22 cellular contexts compared by ENCODE assay signal in genomic region chr9:6711403-6711802, GRCh38. TPM values are rescaled to one million over a fixed set of nuclear protein-coding genes. Genes with fewer than 3 reads are reported as not detected.
A peak's percentile ranks its signal among the peaks of the same experiment; 100 is the strongest.
DNase-seq lines count a peak whose midpoint lies in the region; ATAC-seq, FAIRE-seq and TF ChIP-seq lines count a peak whose summit lies in the region.
"Had no signal": no experiment of that assay in that cellular context is flagged by ENCODE, and none has a peak within 500 bp of the region (broad histone marks: within the 10 kb centered on the region; RNA-seq: fewer than 3 reads in every experiment).

No MANE protein-coding gene starts in this region.

- no peak for TF ChIP-seq EP300 in K562 (IDR thresholded peaks at IDR 0.05; ENCODE audit: low read length)

- intact Hi-C loops in Caco-2 (cut with micrococcal nuclease; ENCODE audit: unreplicated experiment), result no loop called here
- intact Hi-C loops in K562 (cut with micrococcal nuclease), result no loop called here
- intact Hi-C loops in spleen (cut with DNase I; ENCODE audit: low total_unique reads), result no loop called here

- DNase-seq in Caco-2 (no peak), LHCN-M2 (ENCODE audit: low read depth) (peak; percentile 63), K562 (ENCODE audit: extremely low read depth in 1 of 4, low spot score in 3 of 4) (no peak), medulla oblongata (ENCODE audit: extremely low spot score) (peak; percentile 0), spleen (no peak), kidney glomerular epithelial cell (lab: John Stamatoyannopoulos, UW) (no peak), globus pallidus (ENCODE audit: low spot score) (no peak), T1000 (lab: John Stamatoyannopoulos, UW) (no peak)
- DNase-seq: activated naive CD4-positive, alpha-beta T cell treated with anti-CD3 and anti-CD28 coated beads for 36 hours; activated T-cell treated with anti-CD3 and anti-CD28 coated beads, Interleukin-2, amount 50 U/mL, for 4 hours; esophagus squamous epithelium; hippocampal formation; KBM-7; NCI-H187; NCI-H226; NK-92 treated with Interleukin-12 subunit alpha and Interleukin-12 subunit beta, amount 100 ng/mL, for 24 hours; nucleus accumbens; Peyer's patch; trophoblast cell had no signal

- peaks cover 10% of the 10 kb centered on the region for H3K36me3 Mint-ChIP-seq in Caco-2 (ENCODE audit: insufficient read depth, unreplicated experiment)

- POLR2A ChIA-PET in Caco-2 (lab: Charles Lee) (no interaction called here), K562 (lab: Yijun Ruan, JAX) (no interaction called here)

- WGBS in K562 (ENCODE audit: insufficient coverage, low coverage, missing lambda C conversion rate), result 38% methylated on average over 3 of the region's 3 CpGs
- 77 to 85% (median 82%) methylated on average over 3 of the region's 3 CpGs for WGBS in spleen, 5 donors

- TF ChIP-seq RAD21 in K562 (CRISPR knock-in tag; conservative IDR thresholded peaks at IDR 0.05 in 1 of 2, IDR thresholded peaks at IDR 0.05 in 1 of 2), result no peak

- no peaks in the 10 kb centered on the region for H3K36me3 ChIP-seq in Caco-2 (ENCODE audit: control insufficient read depth, insufficient read depth, low read length)
- no peaks in the 10 kb centered on the region for H3K36me3 ChIP-seq in K562 (ENCODE audit: control insufficient read depth, insufficient read depth, low read length)
- no peaks in the 10 kb centered on the region for H3K36me3 ChIP-seq in spleen
- H3K36me3 ChIP-seq: ascending aorta, esophagus squamous epithelium, Peyer's patch had no signal

- no peak for TF ChIP-seq CTCF in Caco-2 (IDR thresholded peaks at IDR 0.05; ENCODE audit: insufficient read depth in 1 of 2, low read depth in 1 of 2, low read length in 1 of 2, severe bottlenecking in 1 of 2, unreplicated experiment in 1 of 2)
- no peak for TF ChIP-seq CTCF in K562 (IDR thresholded peaks at IDR 0.05 in 2 of 3, conservative IDR thresholded peaks at IDR 0.05 in 1 of 3; ENCODE audit: insufficient read depth in 2 of 3, low read depth in 1 of 3, low read length in 3 of 3)
- no peak for TF ChIP-seq CTCF in spleen (IDR thresholded peaks at IDR 0.05 in 8 of 11, conservative IDR thresholded peaks at IDR 0.05 in 3 of 11)

- H3K9ac ChIP-seq in K562 (ENCODE audit: insufficient read depth in 1 of 2, low read depth in 2 of 2, low read length in 2 of 2), result no peak overlapping the region

- H2AFZ ChIP-seq in K562 (ENCODE audit: low read depth, low read length), result no peak overlapping the region

- ATAC-seq in K562, result no peak
- ATAC-seq: activated T-cell treated with anti-CD3 and anti-CD28 coated beads, Interleukin-2, amount 50 U/mL, for 4 hours had no signal

- in situ Hi-C loops in K562 (cut with MboI), result no loop called here

- CTCF ChIA-PET in Caco-2 (lab: Charles Lee), result no interaction called here
- CTCF ChIA-PET in K562 (lab: Yijun Ruan, JAX; ENCODE audit: low intra/inter-chr PET ratio), result no interaction called here

- no peak overlapping the region for H3K27ac ChIP-seq in K562 (ENCODE audit: extremely low read depth, low read depth, low read length)
- no peak overlapping the region for H3K27ac ChIP-seq in spleen
- H3K27ac ChIP-seq: ascending aorta, esophagus squamous epithelium, Peyer's patch had no signal

- no peaks in the 10 kb centered on the region for H3K9me3 Mint-ChIP-seq in Caco-2 (ENCODE audit: unreplicated experiment)
- H3K9me3 Mint-ChIP-seq: activated naive CD4-positive, alpha-beta T cell treated with anti-CD3 and anti-CD28 coated beads for 36 hours had no signal

- no peaks in the 10 kb centered on the region for H3K27me3 Mint-ChIP-seq in Caco-2 (ENCODE audit: insufficient read depth, unreplicated experiment)

- no peak overlapping the region for H3K4me3 Mint-ChIP-seq in Caco-2 (ENCODE audit: unreplicated experiment)
- H3K4me3 Mint-ChIP-seq: activated naive CD4-positive, alpha-beta T cell treated with anti-CD3 and anti-CD28 coated beads for 36 hours; activated T-cell treated with anti-CD3 and anti-CD28 coated beads, Interleukin-2, amount 50 U/mL, for 4 hours had no signal

- H3K4me2 ChIP-seq in K562 (ENCODE audit: insufficient read depth, low read length), result no peak overlapping the region

- H3K4me3 ChIP-seq in Caco-2 (ENCODE audit: low read depth, low read length) (no peak overlapping the region), K562 (no peak overlapping the region), spleen (no peak overlapping the region)
- H3K4me3 ChIP-seq: ascending aorta, esophagus squamous epithelium, lung, Peyer's patch had no signal

- H3K4me1 ChIP-seq in Caco-2 (peaks cover 7% of the 10 kb centered on the region; the same call in 1 of the 2 replicates), K562 (replicated peaks in 1 of 2; ENCODE audit: control insufficient read depth in 2 of 2, insufficient read depth in 2 of 2, low read length in 2 of 2) (peaks cover 0 to 5% of the 10 kb centered on the region in 2 experiments; a peak in 2 of 5 replicates), spleen (peaks cover 0 to 14% (median 7%) of the 10 kb centered on the region in 6 donors)
- H3K4me1 ChIP-seq: ascending aorta, Peyer's patch had no signal

- no TSS peak for BruUV-seq in Caco-2 (replicated peaks; lab: Mats Ljungman, UMichigan)
- no TSS peak for BruUV-seq in K562 (replicated peaks; lab: Mats Ljungman, UMichigan)

- H3K79me2 ChIP-seq in K562 (ENCODE audit: control insufficient read depth, insufficient read depth, low read length), result no peaks in the 10 kb centered on the region

- no peak for FAIRE-seq in K562 (lab: Jason Lieb, UNC)
- FAIRE-seq: islet of Langerhans had no signal

- H4K20me1 ChIP-seq in K562 (replicated peaks; ENCODE audit: control insufficient read depth, insufficient read depth, low read length), result no peaks in the 10 kb centered on the region

- H3K4me1 Mint-ChIP-seq in Caco-2 (ENCODE audit: low read depth, unreplicated experiment), result peaks cover 5% of the 10 kb centered on the region

- H3K27me3 ChIP-seq in Caco-2 (replicated peaks; ENCODE audit: control insufficient read depth, insufficient read depth, low read length) (no peaks in the 10 kb centered on the region), K562 (ENCODE audit: control insufficient read depth in 2 of 2, insufficient read depth in 2 of 2, low read length in 2 of 2) (no peaks in the 10 kb centered on the region; a peak in 1 of 5 replicates), spleen (replicated peaks in 1 of 7) (peaks cover 0 to 7% (median 0%) of the 10 kb centered on the region in 7 donors)
- H3K27me3 ChIP-seq: ascending aorta, esophagus squamous epithelium, Peyer's patch had no signal

- TF ChIP-seq POLR2A in K562 (conservative IDR thresholded peaks at IDR 0.05) (no peak), spleen (IDR thresholded peaks at IDR 0.05) (no peak)

- H3K9me3 ChIP-seq in Caco-2, result no peaks in the 10 kb centered on the region
- H3K9me3 ChIP-seq in K562 (replicated peaks; ENCODE audit: control insufficient read depth, insufficient read depth, low read depth, low read length), result no peaks in the 10 kb centered on the region; the same call in 1 of the 2 replicates
- H3K9me3 ChIP-seq in spleen, result peaks cover 0 to 13% (median 4%) of the 10 kb centered on the region in 8 donors
- H3K9me3 ChIP-seq: ascending aorta, esophagus squamous epithelium, Peyer's patch had no signal

- no peaks in the 10 kb centered on the region for H3K9me1 ChIP-seq in K562 (ENCODE audit: control insufficient read depth, insufficient read depth, low read length)

- peak overlapping the region; percentile 66 for H3K27ac Mint-ChIP-seq in Caco-2 (ENCODE audit: unreplicated experiment)
- H3K27ac Mint-ChIP-seq: activated naive CD4-positive, alpha-beta T cell treated with anti-CD3 and anti-CD28 coated beads for 36 hours had no signal

TF ChIP-seq in K562, 482 proteins besides CTCF, POLR2A, EP300 and RAD21:
- TF ChIP-seq SNRNP70 (optimal IDR thresholded peaks at IDR 0.05; ENCODE audit: low read depth, low read length) (no peak), MAFK (IDR thresholded peaks at IDR 0.05; ENCODE audit: low read length) (peak; percentile 10; the same call in 1 of the 2 replicates), C11orf30 (IDR thresholded peaks at IDR 0.05; ENCODE audit: low read depth) (peak; percentile 57; the same call in 1 of the 2 replicates), ZNF311 (CRISPR knock-in tag; IDR thresholded peaks at IDR 0.05) (no peak), ZNF316 (IDR thresholded peaks at IDR 0.05) (peak; percentile 69), ZNF740 (CRISPR knock-in tag; IDR thresholded peaks at IDR 0.05) (no peak), ZNF740 (tag; IDR thresholded peaks at IDR 0.05) (no peak), MAFF (IDR thresholded peaks at IDR 0.05; ENCODE audit: low read length) (peak; percentile 36; the same call in 1 of the 2 replicates), MAFG (tag; conservative IDR thresholded peaks at IDR 0.05) (0 out of 2 replicates have a peak, but pooled peaks have one; percentile 35)

RNA-seq across cellular contexts. Expression of gene KDM4C, which starts 46.4 kb away (rescaled TPM):
- 40.3 and 41.0 TPM in 2 replicates for total RNA-seq in Caco-2 (2022)
- 15.5 and 22.6 TPM in 2 replicates for total RNA-seq in LHCN-M2 (2014; rRNA removed)
- 6.6 TPM for polyA plus RNA-seq in LHCN-M2 (2012)
- 86.3 and 141 TPM in 2 replicates for total RNA-seq in K562 (2011; cell fraction: chromatin; rRNA removed; ENCODE audit: low replicate concordance)
- 36.9 and 47.4 TPM in 2 replicates for total RNA-seq in K562 (2011; cell fraction: nucleolus; rRNA removed)
- 68.0 and 71.1 TPM in 2 replicates for total RNA-seq in K562 (2011; cell fraction: nucleoplasm; rRNA removed)
- total RNA-seq in K562 (2014; rRNA removed), result 12.1 and 14.9 TPM in 2 replicates
- 16.9 and 17.0 TPM in 2 replicates for total RNA-seq in K562 (2014; rRNA removed; fragmentation: Illumina TruSeq; extraction: Trizol)
- total RNA-seq in K562 (2015; rRNA removed; fragmentation: Illumina TruSeq; extraction: Trizol), result 13.8 and 14.4 TPM in 2 replicates
- 14.1 and 14.2 TPM in 2 replicates for total RNA-seq in K562 (2021)
- polyA plus RNA-seq in K562 (2011; rRNA removed), result 12.6 and 13.4 TPM in 2 replicates
- polyA plus RNA-seq in K562 (2011; cell fraction: cytosol; rRNA removed), result 6.5 and 8.6 TPM in 2 replicates
- polyA plus RNA-seq in K562 (2011; cell fraction: nucleus; rRNA removed), result 30.1 and 34.6 TPM in 2 replicates
- polyA plus RNA-seq in K562 (2012), result 8.9 and 9.2 TPM in 2 replicates
- polyA plus RNA-seq in K562 (2014; fragmentation: Illumina TruSeq; extraction: Trizol), result 11.3 and 12.8 TPM in 2 replicates
- 1 to 10 TPM; 5.4 to 5.9 TPM for polyA plus RNA-seq in K562 (2014; fragmentation: Nextera tagmentation; extraction: Ambion mirVana)
- 8.6 and 9.9 TPM in 2 replicates for polyA plus RNA-seq in K562 (2014; rRNA removed)
- 56.7 and 89.0 TPM in 2 replicates for polyA minus RNA-seq in K562 (2011; rRNA and poly(A)+ RNA removed)
- 15.5 and 16.0 TPM in 2 replicates for polyA minus RNA-seq in K562 (2011; cell fraction: cytosol; rRNA and poly(A)+ RNA removed)
- polyA minus RNA-seq in K562 (2011; cell fraction: nucleus; rRNA and poly(A)+ RNA removed), result 69.3 and 101 TPM in 2 replicates
- 10 to 100 TPM; 51.6 to 85.5 (median 66.9) TPM for total RNA-seq in spleen
- 10 to 100 TPM; 11.1 to 12.7 (median 11.8) TPM for polyA plus RNA-seq in spleen

Comparison
In these comparisons a context has a peak if more than half of its experiments do, and no peak if none do; other contexts are left out.
1. DNase-seq: peak in LHCN-M2 (single experiment) and medulla oblongata (single experiment); none in Caco-2 (0 of 2), K562 (0 of 4), spleen (single experiment), kidney glomerular epithelial cell (single experiment), globus pallidus (single experiment) and T1000 (single experiment).